Comparison of ENCODE assay signal across 15 cellular contexts in genomic region chr22:22691716-22692701, GRCh38. TPM values are rescaled to one million over a fixed set of nuclear protein-coding genes. Genes with fewer than 3 reads are reported as not detected.
DNase-seq lines count a peak whose midpoint lies in the region; ATAC-seq, FAIRE-seq and TF ChIP-seq lines count a peak whose summit lies in the region.
"Had no signal": no experiment of that assay in that cellular context is flagged by ENCODE, and none has a peak within 500 bp of the region (broad histone marks: within the 10 kb centered on the region; RNA-seq: fewer than 3 reads in every experiment).

No MANE protein-coding gene starts in this region.

- intact Hi-C loops in kidney (cut with DNase I) (no loop called here), thyroid gland (cut with DNase I) (no loop called here)

- H3K27me3 Mint-ChIP-seq in activated naive CD4-positive, alpha-beta T cell treated with anti-CD3 and anti-CD28 coated beads, Interleukin-2, amount 50 U/mL, for 24 hours = no peaks in the 10 kb centered on the region
- H3K27me3 Mint-ChIP-seq in stimulated activated memory B cell treated with anti-CD40 and anti-IgM and Interleukin-4, amounts not matched to agents 10 μg/mL and 1 μg/mL and 100 μg/mL, for 72 hours = no peaks in the 10 kb centered on the region
- H3K27me3 Mint-ChIP-seq: activated T-cell treated with anti-CD3 and anti-CD28 coated beads, Interleukin-2, amount 50 U/mL, for 24 hours had no signal

- H3K27me3 ChIP-seq in thyroid gland = no peaks in the 10 kb centered on the region

- DNase-seq in activated naive CD4-positive, alpha-beta T cell (lab: John Stamatoyannopoulos, UW) = no peak
- DNase-seq in amniotic epithelial cell (ENCODE audit: low read depth) = peak; percentile 57
- DNase-seq in kidney = no peak
- no peak for DNase-seq in NCI-H1694 treated with DMSO at 0.1 percent for 48 hours (lab: John Stamatoyannopoulos, UW)
- no peak for DNase-seq in thyroid gland
- DNase-seq: DMS 273 treated with DMSO at 0.1 percent for 48 hours, NCI-H524 treated with DMSO at 0.1 percent for 48 hours had no signal

- no peaks in the 10 kb centered on the region for H3K36me3 Mint-ChIP-seq in activated naive CD4-positive, alpha-beta T cell treated with anti-CD3 and anti-CD28 coated beads, Interleukin-2, amount 50 U/mL, for 24 hours
- H3K36me3 Mint-ChIP-seq in stimulated activated memory B cell treated with anti-CD40 and anti-IgM and Interleukin-4, amounts not matched to agents 10 μg/mL and 1 μg/mL and 100 μg/mL, for 72 hours = no peaks in the 10 kb centered on the region
- H3K36me3 Mint-ChIP-seq: mesothelial cell of epicardium had no signal

- H3K27ac ChIP-seq in kidney (ENCODE audit: low read depth in 2 of 2, low read length in 2 of 2) = peak overlapping the region; percentile 63 to 74
- no peak overlapping the region for H3K27ac ChIP-seq in thyroid gland
- H3K27ac ChIP-seq: esophagus muscularis mucosa, parathyroid adenoma had no signal

- H3K4me1 ChIP-seq in kidney (ENCODE audit: control insufficient read depth in 1 of 2, insufficient read depth in 1 of 2, low read depth in 1 of 2, low read length in 2 of 2) (peaks cover 16 to 31% of the 10 kb centered on the region in 2 donors), thyroid gland (peaks cover 0 to 4% of the 10 kb centered on the region in 2 donors)
- H3K4me1 ChIP-seq: esophagus muscularis mucosa, parathyroid adenoma had no signal

- peak overlapping the region; percentile 38 for H3K27ac Mint-ChIP-seq in activated naive CD4-positive, alpha-beta T cell treated with anti-CD3 and anti-CD28 coated beads, Interleukin-2, amount 50 U/mL, for 24 hours
- H3K27ac Mint-ChIP-seq in stimulated activated memory B cell treated with anti-CD40 and anti-IgM and Interleukin-4, amounts not matched to agents 10 μg/mL and 1 μg/mL and 100 μg/mL, for 72 hours = peak overlapping the region; percentile 26
- H3K27ac Mint-ChIP-seq: activated T-cell treated with anti-CD3 and anti-CD28 coated beads, Interleukin-2, amount 50 U/mL, for 24 hours; mesothelial cell of epicardium; T-helper 1 cell treated with Interleukin-12 subunit alpha and Interleukin-12 subunit beta and Interleukin-4 antibody, amounts not matched to agents 30 μg/mL and 1 μg/mL, for 36 hours had no signal

- H3K4me3 ChIP-seq in kidney (ENCODE audit: low read length in 2 of 2) (peak overlapping the region in 1 of 2 donors; percentile 38), thyroid gland (replicated peaks in 1 of 3) (no peak overlapping the region)
- H3K4me3 ChIP-seq: esophagus muscularis mucosa had no signal

- no peaks in the 10 kb centered on the region for H3K9me3 ChIP-seq in kidney (ENCODE audit: control insufficient read depth in 1 of 2, low read length in 2 of 2)
- no peaks in the 10 kb centered on the region for H3K9me3 ChIP-seq in thyroid gland
- H3K9me3 ChIP-seq: esophagus muscularis mucosa had no signal

- H3K9me3 Mint-ChIP-seq in activated naive CD4-positive, alpha-beta T cell treated with anti-CD3 and anti-CD28 coated beads, Interleukin-2, amount 50 U/mL, for 24 hours = no peaks in the 10 kb centered on the region
- no peaks in the 10 kb centered on the region for H3K9me3 Mint-ChIP-seq in stimulated activated memory B cell treated with anti-CD40 and anti-IgM and Interleukin-4, amounts not matched to agents 10 μg/mL and 1 μg/mL and 100 μg/mL, for 72 hours
- H3K9me3 Mint-ChIP-seq: activated T-cell treated with anti-CD3 and anti-CD28 coated beads, Interleukin-2, amount 50 U/mL, for 24 hours; mesothelial cell of epicardium; T-helper 1 cell treated with Interleukin-12 subunit alpha and Interleukin-12 subunit beta and Interleukin-4 antibody, amounts not matched to agents 30 μg/mL and 1 μg/mL, for 36 hours had no signal

- H3K4me3 Mint-ChIP-seq in activated naive CD4-positive, alpha-beta T cell treated with anti-CD3 and anti-CD28 coated beads, Interleukin-2, amount 50 U/mL, for 24 hours = no peak overlapping the region
- no peak overlapping the region for H3K4me3 Mint-ChIP-seq in stimulated activated memory B cell treated with anti-CD40 and anti-IgM and Interleukin-4, amounts not matched to agents 10 μg/mL and 1 μg/mL and 100 μg/mL, for 72 hours
- H3K4me3 Mint-ChIP-seq: activated T-cell treated with anti-CD3 and anti-CD28 coated beads, Interleukin-2, amount 50 U/mL, for 24 hours; mesothelial cell of epicardium; T-helper 1 cell treated with Interleukin-12 subunit alpha and Interleukin-12 subunit beta and Interleukin-4 antibody, amounts not matched to agents 30 μg/mL and 1 μg/mL, for 36 hours had no signal

- H3K4me1 Mint-ChIP-seq in activated naive CD4-positive, alpha-beta T cell treated with anti-CD3 and anti-CD28 coated beads, Interleukin-2, amount 50 U/mL, for 24 hours = no peaks in the 10 kb centered on the region
- H3K4me1 Mint-ChIP-seq in stimulated activated memory B cell treated with anti-CD40 and anti-IgM and Interleukin-4, amounts not matched to agents 10 μg/mL and 1 μg/mL and 100 μg/mL, for 72 hours = peaks cover 36% of the 10 kb centered on the region
- H3K4me1 Mint-ChIP-seq: mesothelial cell of epicardium had no signal

- no peak for TF ChIP-seq POLR2A in thyroid gland (IDR thresholded peaks at IDR 0.05)

- peak; percentile 67 for FAIRE-seq in kidney (lab: Jason Lieb, UNC)

- TF ChIP-seq CTCF in kidney (IDR thresholded peaks at IDR 0.05; ENCODE audit: borderline replicate concordance, extremely low read depth, insufficient read depth) (no peak), thyroid gland (IDR thresholded peaks at IDR 0.05) (no peak)

- H3K9ac ChIP-seq in kidney (ENCODE audit: low read length in 2 of 2) = no peak overlapping the region
- H3K9ac ChIP-seq: parathyroid adenoma had no signal

- H3K36me3 ChIP-seq in kidney (ENCODE audit: control insufficient read depth in 1 of 2, insufficient read depth in 2 of 2, low read length in 2 of 2) (no peaks in the 10 kb centered on the region), thyroid gland (no peaks in the 10 kb centered on the region)
- H3K36me3 ChIP-seq: esophagus muscularis mucosa had no signal

- no peak for ATAC-seq in stimulated activated memory B cell treated with anti-CD40 and anti-IgM and Interleukin-4, amounts not matched to agents 10 μg/mL and 1 μg/mL and 100 μg/mL, for 72 hours
- no peak for ATAC-seq in GM21576 (IDR thresholded peaks at IDR 0.05; ENCODE audit: unreplicated experiment)

- 73 to 78% methylated on average over 8 of the region's 8 CpGs for WGBS in thyroid gland, 2 donors

RNA-seq across cellular contexts. Expression of gene GGTLC2, which starts 47.6 kb away (rescaled TPM):
- total RNA-seq in kidney (0.76 TPM), thyroid gland (1 to 10 TPM in 1 of 4 donors, under 1 TPM in 1, not detected in 2; 0.45 to 2.6 TPM)
- polyA plus RNA-seq in kidney (ENCODE audit: insufficient read depth, low read depth, low replicate concordance) = not detected
- total RNA-seq: esophagus muscularis mucosa, mesothelial cell of epicardium had no signal

Comparison
In these comparisons a context has a peak if more than half of its experiments do, and no peak if none do; other contexts are left out.
1. H3K27ac ChIP-seq: peak in kidney (2 of 2); none in thyroid gland (0 of 3).